In genomic region chr2:112916145-112916571, GRCh38 we compare ENCODE assay signal across 1 cellular context.
TF ChIP-seq lines count a peak whose summit lies in the region.

No MANE protein-coding gene starts in this region.

TF ChIP-seq in GM12878, 131 proteins besides CTCF, POLR2A, EP300 and RAD21 (continued from another document):
- no peak for TF ChIP-seq REST (IDR thresholded peaks at IDR 0.05; ENCODE audit: low read depth, low read length)
